ENCODE assay signal across 1 cellular context in the genomic region with DNA sequence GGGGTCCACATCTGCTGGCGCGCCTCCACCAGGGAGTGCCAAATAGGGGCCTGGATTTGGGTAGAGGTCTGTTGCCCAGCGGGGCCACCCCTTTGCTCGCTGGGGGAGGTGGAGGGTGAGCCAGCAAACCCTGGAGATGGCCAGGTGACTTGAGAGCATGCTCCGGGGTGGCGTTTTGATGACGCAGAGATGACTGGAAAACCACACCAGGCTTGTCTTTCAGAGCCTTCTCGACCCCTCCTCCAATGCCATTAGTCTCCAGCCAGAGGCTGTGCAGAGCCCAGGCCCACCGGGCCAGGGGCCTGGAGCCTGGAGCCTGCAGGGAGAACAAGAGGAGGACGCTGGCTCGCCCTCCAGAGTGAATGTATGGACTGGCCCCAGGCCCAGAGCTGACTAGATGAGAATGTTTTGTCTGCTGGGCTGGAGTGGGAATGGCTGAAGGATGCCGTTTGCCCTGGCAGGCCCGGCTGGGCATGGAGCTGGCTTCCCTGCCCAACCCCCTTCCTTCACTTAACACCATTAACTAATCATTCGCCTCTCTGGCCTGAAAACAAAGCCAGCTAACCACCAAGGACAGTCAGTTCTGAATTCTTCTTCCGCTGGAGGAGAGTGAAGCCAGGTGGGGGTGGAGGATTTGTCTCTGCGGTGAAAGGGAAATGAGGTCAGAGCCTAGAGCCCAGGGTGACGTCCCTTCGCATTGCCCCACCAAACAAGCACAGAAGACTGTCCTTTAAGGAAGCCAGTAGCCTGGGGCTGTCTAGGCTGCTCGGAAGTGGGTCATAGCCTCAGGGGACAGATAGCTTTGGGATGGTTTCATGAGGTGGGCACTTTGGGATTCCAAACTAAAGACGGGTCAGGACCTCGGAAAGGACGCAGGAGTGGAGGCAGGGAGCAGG.
TF ChIP-seq lines count a peak whose summit lies in the region.

No MANE protein-coding gene starts in this region.

TF ChIP-seq in HepG2, 621 proteins besides CTCF, POLR2A, EP300 and RAD21 (continued from another document):
- TF ChIP-seq YEATS2 (CRISPR knock-in tag; IDR thresholded peaks at IDR 0.05; ENCODE audit: borderline replicate concordance) (0 out of 2 replicates have a peak, but pooled peaks have one; percentile 22), POLR2AphosphoS5 (IDR thresholded peaks at IDR 0.05; ENCODE audit: low read depth, low read length) (peak; percentile 45; the same call in 1 of the 2 replicates), CREM (IDR thresholded peaks at IDR 0.05) (peak; percentile 62), CREM (CRISPR knock-in tag; IDR thresholded peaks at IDR 0.05) (no peak), ZNF709 (CRISPR knock-in tag; IDR thresholded peaks at IDR 0.05) (no peak), ZNF788 (CRISPR knock-in tag; IDR thresholded peaks at IDR 0.05; ENCODE audit: borderline replicate concordance) (no peak), GABPB1 (CRISPR knock-in tag; IDR thresholded peaks at IDR 0.05) (peak; percentile 76), ZSCAN22 (CRISPR knock-in tag; IDR thresholded peaks at IDR 0.05) (0 out of 2 replicates have a peak, but pooled peaks have one; percentile 48), ZNF674 (CRISPR knock-in tag; IDR thresholded peaks at IDR 0.05; ENCODE audit: low read depth) (no peak), TAF1 (CRISPR knock-in tag; IDR thresholded peaks at IDR 0.05) (peak; percentile 67), ATF7-NPFF (CRISPR knock-in tag; IDR thresholded peaks at IDR 0.05; ENCODE audit: low read depth) (no peak), ZNF12 (CRISPR knock-in tag; IDR thresholded peaks at IDR 0.05) (no peak), HOXA3 (CRISPR knock-in tag; IDR thresholded peaks at IDR 0.05) (peak; percentile 82)
- TF ChIP-seq, protein P1, sequence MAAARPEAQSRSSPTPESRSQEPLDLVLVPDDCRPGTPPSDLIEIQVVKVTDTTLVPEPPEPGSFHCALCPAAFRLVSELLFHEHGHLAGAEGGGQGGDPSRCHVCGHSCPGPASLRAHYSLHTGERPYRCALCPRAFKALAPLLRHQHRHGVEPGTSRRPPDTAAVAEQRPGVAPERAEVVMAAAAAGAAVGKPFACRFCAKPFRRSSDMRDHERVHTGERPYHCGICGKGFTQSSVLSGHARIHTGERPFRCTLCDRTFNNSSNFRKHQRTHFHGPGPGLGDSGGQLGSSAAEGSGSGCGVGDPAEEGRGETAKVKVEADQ (CRISPR knock-in tag; IDR thresholded peaks at IDR 0.05; ENCODE audit: borderline replicate concordance), result no peak
- TF ChIP-seq, protein P2, sequence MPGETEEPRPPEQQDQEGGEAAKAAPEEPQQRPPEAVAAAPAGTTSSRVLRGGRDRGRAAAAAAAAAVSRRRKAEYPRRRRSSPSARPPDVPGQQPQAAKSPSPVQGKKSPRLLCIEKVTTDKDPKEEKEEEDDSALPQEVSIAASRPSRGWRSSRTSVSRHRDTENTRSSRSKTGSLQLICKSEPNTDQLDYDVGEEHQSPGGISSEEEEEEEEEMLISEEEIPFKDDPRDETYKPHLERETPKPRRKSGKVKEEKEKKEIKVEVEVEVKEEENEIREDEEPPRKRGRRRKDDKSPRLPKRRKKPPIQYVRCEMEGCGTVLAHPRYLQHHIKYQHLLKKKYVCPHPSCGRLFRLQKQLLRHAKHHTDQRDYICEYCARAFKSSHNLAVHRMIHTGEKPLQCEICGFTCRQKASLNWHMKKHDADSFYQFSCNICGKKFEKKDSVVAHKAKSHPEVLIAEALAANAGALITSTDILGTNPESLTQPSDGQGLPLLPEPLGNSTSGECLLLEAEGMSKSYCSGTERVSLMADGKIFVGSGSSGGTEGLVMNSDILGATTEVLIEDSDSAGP (CRISPR knock-in tag; IDR thresholded peaks at IDR 0.05; ENCODE audit: borderline replicate concordance), result peak; percentile 57; the same call in 1 of the 2 replicates
- TF ChIP-seq, protein P3, sequence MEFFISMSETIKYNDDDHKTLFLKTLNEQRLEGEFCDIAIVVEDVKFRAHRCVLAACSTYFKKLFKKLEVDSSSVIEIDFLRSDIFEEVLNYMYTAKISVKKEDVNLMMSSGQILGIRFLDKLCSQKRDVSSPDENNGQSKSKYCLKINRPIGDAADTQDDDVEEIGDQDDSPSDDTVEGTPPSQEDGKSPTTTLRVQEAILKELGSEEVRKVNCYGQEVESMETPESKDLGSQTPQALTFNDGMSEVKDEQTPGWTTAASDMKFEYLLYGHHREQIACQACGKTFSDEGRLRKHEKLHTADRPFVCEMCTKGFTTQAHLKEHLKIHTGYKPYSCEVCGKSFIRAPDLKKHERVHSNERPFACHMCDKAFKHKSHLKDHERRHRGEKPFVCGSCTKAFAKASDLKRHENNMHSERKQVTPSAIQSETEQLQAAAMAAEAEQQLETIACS (CRISPR knock-in tag; IDR thresholded peaks at IDR 0.05), result no peak
TF ChIP-seq in HepG2: peak in this region for 54.
